1 cellular context compared by ENCODE assay signal in genomic region chr15:84235573-84235972, GRCh38. TPM values are rescaled to one million over a fixed set of nuclear protein-coding genes. Genes with fewer than 3 reads are reported as not detected.
"Had no signal": no experiment of that assay in that cellular context is flagged by ENCODE, and none has a peak within 500 bp of the region (broad histone marks: within the 10 kb centered on the region; RNA-seq: fewer than 3 reads in every experiment).

Gene GOLGA6L4 (plus strand): TSS chr15:84235773. CDS start chr15:84235835, 62 bp downstream.

RNA-seq across cellular contexts. Expression of gene GOLGA6L4, which starts in this region (rescaled TPM):
- polyA plus RNA-seq: IgD-negative memory B cell had no signal
